In genomic region chr13:45474584-45475454, GRCh38 we compare ENCODE assay signal across 28 cellular contexts. TPM values are rescaled to one million over a fixed set of nuclear protein-coding genes. Genes with fewer than 3 reads are reported as not detected.
DNase-seq lines count a peak whose midpoint lies in the region; ATAC-seq and TF ChIP-seq lines count a peak whose summit lies in the region.
"Had no signal": no experiment of that assay in that cellular context is flagged by ENCODE, and none has a peak within 500 bp of the region (broad histone marks: within the 10 kb centered on the region; RNA-seq: fewer than 3 reads in every experiment).

No MANE protein-coding gene starts in this region.

- H2BK12ac ChIP-seq in H9 (ENCODE audit: insufficient read length, low read depth, low read length), result no peak overlapping the region

- H3K23me2 ChIP-seq in H9 (ENCODE audit: insufficient read length, low read depth, low read length, poor library complexity, severe bottlenecking), result no peaks in the 10 kb centered on the region

- no peak overlapping the region for H2AFZ ChIP-seq in H9 (ENCODE audit: low read length)
- H2AFZ ChIP-seq: GM23338 had no signal

- H3K79me2 ChIP-seq in H9 (ENCODE audit: insufficient read depth, low read length), result peaks cover 9% of the 10 kb centered on the region; the same call in 1 of the 2 replicates

- peaks cover 27% of the 10 kb centered on the region for H3K36me3 Mint-ChIP-seq in activated CD8-positive, alpha-beta T cell treated with anti-CD3 and anti-CD28 coated beads for 36 hours (ENCODE audit: low read depth)
- peaks cover 27% of the 10 kb centered on the region for H3K36me3 Mint-ChIP-seq in activated CD8-positive, alpha-beta T cell treated with anti-CD3 and anti-CD28 coated beads, Interleukin-2, amount 10 ng/mL, durations not matched to agents 7 days and 5 days (ENCODE audit: low read depth)
- H3K36me3 Mint-ChIP-seq in T-cell, result peaks cover 18% of the 10 kb centered on the region
- H3K36me3 Mint-ChIP-seq in natural killer cell, result no peaks in the 10 kb centered on the region
- H3K36me3 Mint-ChIP-seq in H9 (ENCODE audit: insufficient read depth in 1 of 3, low read depth in 3 of 3), result peaks cover 4 to 24% (median 22%) of the 10 kb centered on the region in 3 experiments; a peak in 5 of 7 replicates

- H4K5ac ChIP-seq in H9 (ENCODE audit: insufficient read length, low read depth, low read length), result no peak overlapping the region

- no peak overlapping the region for H3K9ac ChIP-seq in H9 (ENCODE audit: extremely low read depth, insufficient read length, low read length)

- H3K4me2 ChIP-seq in H9 (ENCODE audit: insufficient read depth, insufficient read length, low read length), result no peak overlapping the region
- H3K4me2 ChIP-seq: GM23338 had no signal

- no peaks in the 10 kb centered on the region for H3K9me3 ChIP-seq in H9 (ENCODE audit: control insufficient read depth, low read depth, low read length)
- H3K9me3 ChIP-seq: SJSA1, upper lobe of right lung had no signal

- no peak overlapping the region for H2BK120ac ChIP-seq in H9 (ENCODE audit: low read depth, low read length, poor library complexity, severe bottlenecking)

- H3K4ac ChIP-seq in H9 (ENCODE audit: low read depth, low read length), result no peak overlapping the region

- no peak overlapping the region for H2BK5ac ChIP-seq in H9 (ENCODE audit: insufficient read length, low read length)

- peak overlapping the region; percentile 61 for H3K27ac Mint-ChIP-seq in activated CD8-positive, alpha-beta T cell treated with anti-CD3 and anti-CD28 coated beads for 36 hours
- no peak overlapping the region for H3K27ac Mint-ChIP-seq in activated CD8-positive, alpha-beta T cell treated with anti-CD3 and anti-CD28 coated beads, Interleukin-2, amount 10 ng/mL, durations not matched to agents 7 days and 5 days
- H3K27ac Mint-ChIP-seq in T-cell, result peak overlapping the region; percentile 52 to 72
- H3K27ac Mint-ChIP-seq in natural killer cell, result peak overlapping the region; percentile 63 to 82
- H3K27ac Mint-ChIP-seq in H9, result no peak overlapping the region
- H3K27ac Mint-ChIP-seq: B cell, GM23338, mesothelial cell of epicardium, progenitor cell of endocrine pancreas had no signal

- CTCF ChIA-PET in activated CD8-positive, alpha-beta T cell treated with anti-CD3 and anti-CD28 coated beads for 36 hours (lab: Charles Lee), result interaction anchor here (1.4 to 2.6 kb wide), 6 partner anchors 8 to 107 kb away, joined by 3 to 11 read pairs (median 6); partner anchors contain the start of gene COG3
- CTCF ChIA-PET in activated CD8-positive, alpha-beta T cell treated with anti-CD3 and anti-CD28 coated beads, Interleukin-2, amount 10 ng/mL, durations not matched to agents 7 days and 5 days (lab: Charles Lee), result interaction anchor here (1.2 to 2.8 kb wide), 5 partner anchors 8 to 81 kb away, joined by 3 to 10 read pairs (median 4); partner anchors contain the start of genes COG3 and SLC25A30
- CTCF ChIA-PET in T-cell (lab: Charles Lee), result interaction anchor here in 1 of 2 donors (1.6 kb wide), 1 partner anchor 428 kb away, joined by 4 read pairs; no protein-coding TSS in a partner anchor

- H3T11ph ChIP-seq in H9 (ENCODE audit: low read length), result no peak overlapping the region

- H2AK5ac ChIP-seq in H9 (ENCODE audit: insufficient read length, low read length), result no peak overlapping the region

- no peak overlapping the region for H4K91ac ChIP-seq in H9 (ENCODE audit: insufficient read length, low read depth, low read length)

- WGBS in H9 (ENCODE audit: extremely low coverage, insufficient read length, low lambda C conversion rate), result no CpG with 5 or more reads among the region's 3 CpGs

- no peak overlapping the region for H3K56ac ChIP-seq in H9 (ENCODE audit: insufficient read length, low read depth, low read length)

- H3K4me1 ChIP-seq in H9 (ENCODE audit: insufficient read depth, low read length), result no peaks in the 10 kb centered on the region
- H3K4me1 ChIP-seq: SJSA1 had no signal

- H3K79me1 ChIP-seq in H9 (ENCODE audit: insufficient read depth, low read depth, low read length, poor library complexity, severe bottlenecking), result peaks cover 2% of the 10 kb centered on the region

- H3K18ac ChIP-seq in H9 (ENCODE audit: insufficient read length, low read depth, low read length), result no peak overlapping the region

- no peaks in the 10 kb centered on the region for H3K27me3 ChIP-seq in H9 (ENCODE audit: insufficient read depth, low read length)
- H3K27me3 ChIP-seq: SJSA1, upper lobe of right lung had no signal

- no peaks in the 10 kb centered on the region for H3K27me3 Mint-ChIP-seq in activated CD8-positive, alpha-beta T cell treated with anti-CD3 and anti-CD28 coated beads for 36 hours
- no peaks in the 10 kb centered on the region for H3K27me3 Mint-ChIP-seq in activated CD8-positive, alpha-beta T cell treated with anti-CD3 and anti-CD28 coated beads, Interleukin-2, amount 10 ng/mL, durations not matched to agents 7 days and 5 days (ENCODE audit: low read depth)
- no peaks in the 10 kb centered on the region for H3K27me3 Mint-ChIP-seq in T-cell
- H3K27me3 Mint-ChIP-seq in natural killer cell (ENCODE audit: low read depth in 2 of 2), result no peaks in the 10 kb centered on the region
- no peaks in the 10 kb centered on the region for H3K27me3 Mint-ChIP-seq in H9 (ENCODE audit: low read depth)
- H3K27me3 Mint-ChIP-seq: B cell, progenitor cell of endocrine pancreas had no signal

- DNase-seq in activated CD8-positive, alpha-beta T cell treated with anti-CD3 and anti-CD28 coated beads for 36 hours, result no peak
- no peak for DNase-seq in activated CD8-positive, alpha-beta T cell treated with anti-CD3 and anti-CD28 coated beads, Interleukin-2, amount 10 ng/mL, durations not matched to agents 7 days and 5 days
- no peak for DNase-seq in T-cell
- DNase-seq in natural killer cell, result no peak
- no peak for DNase-seq in nucleus accumbens (lab: John Stamatoyannopoulos, UW)
- no peak for DNase-seq in epidermal melanocyte (ENCODE audit: insufficient read length, low spot score)
- DNase-seq in H9, result no peak
- DNase-seq: activated CD4-positive, alpha-beta T cell treated with anti-CD3 and anti-CD28 coated beads, Interleukin-2, amount 50 U/mL, for 48 hours; activated T-cell treated with anti-CD3 and anti-CD28 coated beads, Interleukin-2, amount 50 U/mL, for 48 hours; amniotic stem cell; cortex of kidney; EL; glutamatergic neuron; Karpas-422; NCI-H1092 treated with DMSO at 0.1 percent for 48 hours; NCI-H2081 treated with DMSO at 0.1 percent for 48 hours; NCI-H446 treated with DMSO at 0.1 percent for 48 hours; T-helper 2 cell; upper lobe of right lung had no signal

- peaks cover 50% of the 10 kb centered on the region for H3K4me1 Mint-ChIP-seq in activated CD8-positive, alpha-beta T cell treated with anti-CD3 and anti-CD28 coated beads for 36 hours (ENCODE audit: low read depth)
- peaks cover 18% of the 10 kb centered on the region for H3K4me1 Mint-ChIP-seq in activated CD8-positive, alpha-beta T cell treated with anti-CD3 and anti-CD28 coated beads, Interleukin-2, amount 10 ng/mL, durations not matched to agents 7 days and 5 days (ENCODE audit: low read depth)
- H3K4me1 Mint-ChIP-seq in T-cell (peaks cover 53 to 62% (median 55%) of the 10 kb centered on the region in 3 donors), natural killer cell (peaks cover 49 to 50% of the 10 kb centered on the region in 2 donors), H9 (peaks cover 0 to 4% of the 10 kb centered on the region in 2 experiments; a peak in 1 of 4 replicates)
- H3K4me1 Mint-ChIP-seq: neural crest cell had no signal

- intact Hi-C loops in activated CD8-positive, alpha-beta T cell treated with anti-CD3 and anti-CD28 coated beads for 36 hours (cut with micrococcal nuclease), result loop anchor here (5.0 kb wide), 1 partner anchor 78 kb away; no protein-coding TSS in a partner anchor
- intact Hi-C loops in natural killer cell (cut with micrococcal nuclease), result no loop called here

- no peak overlapping the region for H2BK15ac ChIP-seq in H9 (ENCODE audit: low read depth, low read length)

- no peaks in the 10 kb centered on the region for H4K20me1 ChIP-seq in H9 (ENCODE audit: control insufficient read depth, insufficient read depth, insufficient read length)

- no peak for ATAC-seq in activated CD8-positive, alpha-beta T cell treated with anti-CD3 and anti-CD28 coated beads for 36 hours
- ATAC-seq in activated CD8-positive, alpha-beta T cell treated with anti-CD3 and anti-CD28 coated beads, Interleukin-2, amount 10 ng/mL, durations not matched to agents 7 days and 5 days, result no peak
- ATAC-seq in GM18502 (IDR thresholded peaks at IDR 0.05; ENCODE audit: poor library complexity, unreplicated experiment), result peak; percentile 46
- no peak for ATAC-seq in T-cell (replicated peaks in 1 of 4)
- ATAC-seq in natural killer cell, result no peak
- ATAC-seq: Panc1, upper lobe of right lung had no signal

- no peak overlapping the region for H2BK20ac ChIP-seq in H9 (ENCODE audit: low read depth, low read length, poor library complexity, severe bottlenecking)

- H3K23ac ChIP-seq in H9 (ENCODE audit: insufficient read length, low read depth, low read length), result no peak overlapping the region

- TF ChIP-seq CTCF in activated CD8-positive, alpha-beta T cell treated with anti-CD3 and anti-CD28 coated beads for 36 hours (IDR thresholded peaks at IDR 0.05), result no peak
- no peak for TF ChIP-seq CTCF in natural killer cell (IDR thresholded peaks at IDR 0.05)
- no peak for TF ChIP-seq CTCF in H9 (conservative IDR thresholded peaks at IDR 0.05)

- no peak overlapping the region for H3K4me3 Mint-ChIP-seq in activated CD8-positive, alpha-beta T cell treated with anti-CD3 and anti-CD28 coated beads for 36 hours
- H3K4me3 Mint-ChIP-seq in activated CD8-positive, alpha-beta T cell treated with anti-CD3 and anti-CD28 coated beads, Interleukin-2, amount 10 ng/mL, durations not matched to agents 7 days and 5 days, result no peak overlapping the region
- H3K4me3 Mint-ChIP-seq in T-cell (no peak overlapping the region), natural killer cell (no peak overlapping the region), H9 (no peak overlapping the region)
- H3K4me3 Mint-ChIP-seq: B cell, GM23338, mesothelial cell of epicardium, neural crest cell had no signal

- no peak overlapping the region for H3K27ac ChIP-seq in H9 (ENCODE audit: insufficient read length, low read depth, low read length)
- H3K27ac ChIP-seq: SJSA1, upper lobe of right lung, VCaP had no signal

- peaks cover 2% of the 10 kb centered on the region for H3K9me3 Mint-ChIP-seq in activated CD8-positive, alpha-beta T cell treated with anti-CD3 and anti-CD28 coated beads for 36 hours
- H3K9me3 Mint-ChIP-seq in activated CD8-positive, alpha-beta T cell treated with anti-CD3 and anti-CD28 coated beads, Interleukin-2, amount 10 ng/mL, durations not matched to agents 7 days and 5 days (ENCODE audit: insufficient read depth), result peaks cover 3% of the 10 kb centered on the region
- H3K9me3 Mint-ChIP-seq in T-cell (no peaks in the 10 kb centered on the region), natural killer cell (no peaks in the 10 kb centered on the region), H9 (no peaks in the 10 kb centered on the region; a peak in 2 of 5 replicates)
- H3K9me3 Mint-ChIP-seq: GM23338, neural crest cell had no signal

- POLR2A ChIA-PET in activated CD8-positive, alpha-beta T cell treated with anti-CD3 and anti-CD28 coated beads for 36 hours (lab: Charles Lee), result interaction anchor here (0.6 to 0.9 kb wide), 4 partner anchors 10 to 57 kb away, joined by 3 to 5 read pairs (median 4); partner anchors contain the start of gene SLC25A30
- POLR2A ChIA-PET in activated CD8-positive, alpha-beta T cell treated with anti-CD3 and anti-CD28 coated beads, Interleukin-2, amount 10 ng/mL, durations not matched to agents 7 days and 5 days (lab: Charles Lee), result interaction anchor here (1.7 kb wide), 1 partner anchor 10 kb away, joined by 6 read pairs; the partner anchor contains the start of gene COG3
- POLR2A ChIA-PET in T-cell (lab: Charles Lee), result interaction anchor here in 1 of 2 donors (0.5 kb wide), 1 partner anchor 56 kb away, joined by 5 read pairs; the partner anchor contains the start of gene SLC25A30

- H3K14ac ChIP-seq in H9 (ENCODE audit: insufficient read depth, low read length), result no peak overlapping the region

- no peak overlapping the region for H4K8ac ChIP-seq in H9 (replicated peaks; ENCODE audit: insufficient read length, low read depth, low read length)

RNA-seq across cellular contexts. Expression of gene COG3, which starts 10.1 kb away (rescaled TPM):
- 10 to 100 TPM; 19.9 to 22.1 TPM for total RNA-seq in activated CD8-positive, alpha-beta T cell treated with anti-CD3 and anti-CD28 coated beads for 36 hours
- 10 to 100 TPM; 22.0 to 23.1 TPM for total RNA-seq in activated CD8-positive, alpha-beta T cell treated with anti-CD3 and anti-CD28 coated beads, Interleukin-2, amount 10 ng/mL, durations not matched to agents 7 days and 5 days
- total RNA-seq in T-cell (10 to 100 TPM; 40.0 to 47.0 (median 42.3) TPM), natural killer cell (10 to 100 TPM; 48.8 to 58.1 (median 55.6) TPM), H9 (2021) (15.6 and 16.5 TPM in 2 replicates)

RNA-seq across cellular contexts. Expression of gene SLC25A30, which starts 56.6 kb away (rescaled TPM):
- 10 to 100 TPM; 18.9 to 21.2 TPM for total RNA-seq in activated CD8-positive, alpha-beta T cell treated with anti-CD3 and anti-CD28 coated beads for 36 hours
- total RNA-seq in activated CD8-positive, alpha-beta T cell treated with anti-CD3 and anti-CD28 coated beads, Interleukin-2, amount 10 ng/mL, durations not matched to agents 7 days and 5 days, result 10 to 100 TPM; 19.0 to 19.7 TPM
- 10 to 100 TPM; 19.5 to 25.9 (median 24.2) TPM for total RNA-seq in T-cell
- total RNA-seq in natural killer cell, result 10 to 100 TPM; 15.0 to 22.3 (median 22.0) TPM
- 5.4 and 6.3 TPM in 2 replicates for total RNA-seq in H9 (2021)

Comparison
In these comparisons a context has a peak if more than half of its experiments do, and no peak if none do; other contexts are left out.
1. H3K27ac Mint-ChIP-seq: peak in activated CD8-positive, alpha-beta T cell treated with anti-CD3 and anti-CD28 coated beads for 36 hours (single experiment), T-cell (2 of 2) and natural killer cell (2 of 2); none in activated CD8-positive, alpha-beta T cell treated with anti-CD3 and anti-CD28 coated beads, Interleukin-2, amount 10 ng/mL, durations not matched to agents 7 days and 5 days (single experiment) and H9 (0 of 3).